16 cellular contexts compared by ENCODE assay signal in genomic region chr11:71459767-71460320, GRCh38.
"Had no signal": no experiment of that assay in that cellular context is flagged by ENCODE, and none has a peak within 500 bp of the region (broad histone marks: within the 10 kb centered on the region; RNA-seq: fewer than 3 reads in every experiment).

No MANE protein-coding gene starts in this region.

- H3K27me3 ChIP-seq: dorsolateral prefrontal cortex, left lung, upper lobe of right lung had no signal

- H3K4me2 ChIP-seq: smooth muscle cell had no signal

- H3K4me3 ChIP-seq: dorsolateral prefrontal cortex, left lung, psoas muscle, smooth muscle cell, thoracic aorta, upper lobe of right lung had no signal

- H3K9me3 Mint-ChIP-seq: activated CD4-positive, alpha-beta T cell treated with anti-CD3 and anti-CD28 coated beads, Interleukin-2, amount 10 ng/mL, durations not matched to agents 24 days and 14 days; activated naive CD4-positive, alpha-beta T cell treated with anti-CD3 and anti-CD28 coated beads for 36 hours; activated T-cell treated with anti-CD3 and anti-CD28 coated beads, Interleukin-2, amount 50 U/mL, for 4 hours; stimulated activated naive B cell treated with anti-CD40 and anti-IgM and Interleukin-4, amounts not matched to agents 10 μg/mL and 1 μg/mL and 100 μg/mL, for 72 hours had no signal

- H3K27me3 Mint-ChIP-seq: activated CD4-positive, alpha-beta T cell treated with anti-CD3 and anti-CD28 coated beads, Interleukin-2, amount 10 ng/mL, durations not matched to agents 24 days and 14 days; stimulated activated naive B cell treated with anti-CD40 and anti-IgM and Interleukin-4, amounts not matched to agents 10 μg/mL and 1 μg/mL and 100 μg/mL, for 72 hours had no signal

- H3K4me3 Mint-ChIP-seq: activated CD4-positive, alpha-beta T cell treated with anti-CD3 and anti-CD28 coated beads, Interleukin-2, amount 10 ng/mL, durations not matched to agents 24 days and 14 days; activated naive CD4-positive, alpha-beta T cell treated with anti-CD3 and anti-CD28 coated beads for 36 hours; activated T-cell treated with anti-CD3 and anti-CD28 coated beads, Interleukin-2, amount 50 U/mL, for 4 hours; stimulated activated naive B cell treated with anti-CD40 and anti-IgM and Interleukin-4, amounts not matched to agents 10 μg/mL and 1 μg/mL and 100 μg/mL, for 72 hours had no signal

- H3K4me1 ChIP-seq: psoas muscle, upper lobe of right lung had no signal

- H3K9me3 ChIP-seq: left lung, psoas muscle, thoracic aorta, upper lobe of right lung had no signal

- H3K27ac Mint-ChIP-seq: activated CD4-positive, alpha-beta T cell treated with anti-CD3 and anti-CD28 coated beads, Interleukin-2, amount 10 ng/mL, durations not matched to agents 24 days and 14 days; activated naive CD4-positive, alpha-beta T cell treated with anti-CD3 and anti-CD28 coated beads for 36 hours; stimulated activated naive B cell treated with anti-CD40 and anti-IgM and Interleukin-4, amounts not matched to agents 10 μg/mL and 1 μg/mL and 100 μg/mL, for 72 hours had no signal

- H3K27ac ChIP-seq: dorsolateral prefrontal cortex, epithelial cell of prostate, left lung, psoas muscle, thoracic aorta, upper lobe of right lung had no signal

- DNase-seq: activated CD4-positive, alpha-beta T cell treated with anti-CD3 and anti-CD28 coated beads, Interleukin-2, amount 10 ng/mL, durations not matched to agents 24 days and 14 days; activated CD8-positive, alpha-beta memory T cell treated with anti-CD3 and anti-CD28 coated beads, Interleukin-2, amount 50 U/mL, for 4 hours; activated naive CD4-positive, alpha-beta T cell treated with anti-CD3 and anti-CD28 coated beads for 36 hours; activated T-cell treated with anti-CD3 and anti-CD28 coated beads, Interleukin-2, amount 50 U/mL, for 4 hours; foreskin fibroblast; hypothalamus; left lung; stimulated activated CD4-positive, alpha-beta T cell treated with anti-CD3 and anti-CD28 coated beads, Interleukin-4, amount 100 ng/mL, for 4 hours; stimulated activated naive B cell treated with anti-CD40 and anti-IgM and Interleukin-4, amounts not matched to agents 10 μg/mL and 1 μg/mL and 100 μg/mL, for 72 hours; T1000; upper lobe of right lung had no signal
